ENCODE assay signal across 17 cellular contexts in the genomic region with DNA sequence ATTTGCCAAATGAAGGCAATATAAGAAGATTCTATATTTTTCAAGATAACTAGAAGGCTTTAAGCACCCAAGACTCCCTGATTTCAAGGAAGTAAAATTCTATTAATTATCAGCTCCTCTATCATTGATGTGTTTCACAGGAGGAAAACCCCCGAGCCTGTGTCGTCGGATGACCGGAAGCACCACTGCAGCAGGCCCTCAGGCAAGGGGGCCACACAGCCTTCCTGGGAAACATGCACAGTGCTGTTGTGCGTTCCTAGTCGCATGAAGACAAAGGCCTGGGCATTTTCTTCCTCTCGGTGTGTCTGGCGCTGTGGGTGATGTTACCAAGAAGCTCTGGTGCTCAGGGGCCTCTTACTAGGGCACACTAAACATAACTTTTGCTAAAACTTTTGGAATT. TPM values are rescaled to one million over a fixed set of nuclear protein-coding genes. Genes with fewer than 3 reads are reported as not detected.
DNase-seq lines count a peak whose midpoint lies in the region; ATAC-seq, FAIRE-seq and TF ChIP-seq lines count a peak whose summit lies in the region.
"Had no signal": no experiment of that assay in that cellular context is flagged by ENCODE, and none has a peak within 500 bp of the region (broad histone marks: within the 10 kb centered on the region; RNA-seq: fewer than 3 reads in every experiment).

No MANE protein-coding gene starts in this region.

- H3K27ac Mint-ChIP-seq in type B pancreatic cell, result no peak overlapping the region
- no peak overlapping the region for H3K27ac Mint-ChIP-seq in activated T-helper 17 cell treated with anti-CD3 and anti-CD28 coated beads, Interleukin-2, amount 50 U/mL, for 72 hours
- H3K27ac Mint-ChIP-seq: CD8-positive, alpha-beta T cell had no signal

- POLR2A ChIA-PET in K562 (lab: Yijun Ruan, JAX), result interaction anchor here (0.7 to 2.9 kb wide), 11 partner anchors 11 to 214 kb away, joined by 3 to 20 read pairs (median 4); a partner anchor contains a TSS

- peak overlapping the region in 1 of 2 experiments; percentile 28; a peak in 1 of 4 replicates for H3K9ac ChIP-seq in K562 (ENCODE audit: insufficient read depth in 1 of 2, low read depth in 2 of 2, low read length in 2 of 2)
- H3K9ac ChIP-seq: BLaER1 treated with 17β-estradiol and CSF1 and Interleukin-3, amounts not matched to agents 10 nM and 100 nM had no signal

- WGBS in heart right ventricle, 2 donors, result 96 to 97% methylated on average over 8 of the region's 8 CpGs
- WGBS in K562 (ENCODE audit: insufficient coverage, low coverage, missing lambda C conversion rate), result 56% methylated on average over 8 of the region's 8 CpGs
- WGBS in psoas muscle, 3 donors, result 92 to 97% (median 94%) methylated on average over 8 of the region's 8 CpGs
- 97% methylated on average over 4 of the region's 8 CpGs for WGBS in right lobe of liver (ENCODE audit: insufficient coverage, low coverage, low lambda C conversion rate, missing lambda C conversion rate)

- TF ChIP-seq POLR2A in K562 (conservative IDR thresholded peaks at IDR 0.05) (no peak), right lobe of liver (IDR thresholded peaks at IDR 0.05) (no peak)

- H3K4me2 ChIP-seq in K562 (ENCODE audit: insufficient read depth, low read length), result no peak overlapping the region

- TF ChIP-seq CTCF in right atrium auricular region (IDR thresholded peaks at IDR 0.05), result no peak
- no peak for TF ChIP-seq CTCF in heart right ventricle (IDR thresholded peaks at IDR 0.05)
- no peak for TF ChIP-seq CTCF in K562 (IDR thresholded peaks at IDR 0.05 in 2 of 3, conservative IDR thresholded peaks at IDR 0.05 in 1 of 3; ENCODE audit: insufficient read depth in 2 of 3, low read depth in 1 of 3, low read length in 3 of 3)
- no peak for TF ChIP-seq CTCF in psoas muscle (IDR thresholded peaks at IDR 0.05)
- no peak for TF ChIP-seq CTCF in type B pancreatic cell (conservative IDR thresholded peaks at IDR 0.05)
- TF ChIP-seq CTCF in right lobe of liver (IDR thresholded peaks at IDR 0.05), result no peak
- no peak for TF ChIP-seq CTCF in ascending aorta (IDR thresholded peaks at IDR 0.05)

- CTCF ChIA-PET in K562 (lab: Yijun Ruan, JAX; ENCODE audit: low intra/inter-chr PET ratio), result no interaction called here

- H3K27me3 Mint-ChIP-seq in type B pancreatic cell, result no peaks in the 10 kb centered on the region
- H3K27me3 Mint-ChIP-seq in activated T-helper 17 cell treated with anti-CD3 and anti-CD28 coated beads, Interleukin-2, amount 50 U/mL, for 72 hours, result no peaks in the 10 kb centered on the region

- FAIRE-seq in K562 (lab: Jason Lieb, UNC), result no peak
- FAIRE-seq: H1 had no signal

- no peaks in the 10 kb centered on the region for H3K9me3 Mint-ChIP-seq in type B pancreatic cell
- no peaks in the 10 kb centered on the region for H3K9me3 Mint-ChIP-seq in activated T-helper 17 cell treated with anti-CD3 and anti-CD28 coated beads, Interleukin-2, amount 50 U/mL, for 72 hours
- H3K9me3 Mint-ChIP-seq: CD8-positive, alpha-beta T cell; H9 had no signal

- no peak overlapping the region for H2AFZ ChIP-seq in K562 (ENCODE audit: low read depth, low read length)

- H3K4me1 Mint-ChIP-seq in type B pancreatic cell (ENCODE audit: unreplicated experiment), result peaks cover 7% of the 10 kb centered on the region
- H3K4me1 Mint-ChIP-seq in activated T-helper 17 cell treated with anti-CD3 and anti-CD28 coated beads, Interleukin-2, amount 50 U/mL, for 72 hours, result no peaks in the 10 kb centered on the region

- no peak overlapping the region for H3K4me3 Mint-ChIP-seq in type B pancreatic cell
- H3K4me3 Mint-ChIP-seq in activated T-helper 17 cell treated with anti-CD3 and anti-CD28 coated beads, Interleukin-2, amount 50 U/mL, for 72 hours, result no peak overlapping the region
- H3K4me3 Mint-ChIP-seq: CD8-positive, alpha-beta T cell had no signal

- H3K4me1 ChIP-seq in right atrium auricular region, result peaks cover 0 to 12% of the 10 kb centered on the region in 2 donors
- H3K4me1 ChIP-seq in heart right ventricle, result peaks cover 0 to 22% (median 6%) of the 10 kb centered on the region in 9 donors
- peaks cover 7 to 12% of the 10 kb centered on the region in 2 experiments for H3K4me1 ChIP-seq in K562 (replicated peaks in 1 of 2; ENCODE audit: control insufficient read depth in 2 of 2, insufficient read depth in 2 of 2, low read length in 2 of 2)
- peaks cover 38% of the 10 kb centered on the region for H3K4me1 ChIP-seq in psoas muscle
- H3K4me1 ChIP-seq in right lobe of liver, result no peaks in the 10 kb centered on the region
- H3K4me1 ChIP-seq in ascending aorta, result no peaks in the 10 kb centered on the region

- no TSS peak for BruUV-seq in K562 (replicated peaks; lab: Mats Ljungman, UMichigan)

- H3K9me1 ChIP-seq in K562 (ENCODE audit: control insufficient read depth, insufficient read depth, low read length), result no peaks in the 10 kb centered on the region

- H3K79me2 ChIP-seq in K562 (ENCODE audit: control insufficient read depth, insufficient read depth, low read length), result no peaks in the 10 kb centered on the region

- peaks cover 6% of the 10 kb centered on the region for H3K36me3 Mint-ChIP-seq in type B pancreatic cell
- no peaks in the 10 kb centered on the region for H3K36me3 Mint-ChIP-seq in activated T-helper 17 cell treated with anti-CD3 and anti-CD28 coated beads, Interleukin-2, amount 50 U/mL, for 72 hours (ENCODE audit: low read depth)
- H3K36me3 Mint-ChIP-seq: CD8-positive, alpha-beta T cell had no signal

- no peaks in the 10 kb centered on the region for H4K20me1 ChIP-seq in K562 (replicated peaks; ENCODE audit: control insufficient read depth, insufficient read depth, low read length)
- H4K20me1 ChIP-seq: BLaER1 treated with 17β-estradiol and CSF1 and Interleukin-3, amounts not matched to agents 10 nM and 100 nM had no signal

- H3K27me3 ChIP-seq in right atrium auricular region (no peaks in the 10 kb centered on the region), heart right ventricle (no peaks in the 10 kb centered on the region), K562 (ENCODE audit: control insufficient read depth in 2 of 2, insufficient read depth in 2 of 2, low read length in 2 of 2) (peaks cover 8 to 17% of the 10 kb centered on the region in 2 experiments; a peak in 3 of 5 replicates), psoas muscle (ENCODE audit: insufficient read depth in 3 of 3, low read length in 2 of 3) (no peaks in the 10 kb centered on the region), right lobe of liver (no peaks in the 10 kb centered on the region), ascending aorta (no peaks in the 10 kb centered on the region)
- H3K27me3 ChIP-seq: BLaER1 treated with 17β-estradiol and CSF1 and Interleukin-3, amounts not matched to agents 10 nM and 100 nM had no signal

- no peak for TF ChIP-seq EP300 in K562 (IDR thresholded peaks at IDR 0.05; ENCODE audit: low read length)

- in situ Hi-C loops in K562 (cut with MboI), result no loop called here

- DNase-seq in right atrium auricular region (ENCODE audit: low spot score) (no peak), heart right ventricle (no peak), K562 (ENCODE audit: extremely low read depth in 1 of 4, low spot score in 3 of 4) (peak in 1 of 4 experiments; percentile 27), psoas muscle (no peak), type B pancreatic cell (ENCODE audit: extremely low spot score, unreplicated experiment) (peak; percentile 37), right lobe of liver (no peak), ascending aorta (ENCODE audit: low spot score in 2 of 2) (no peak)
- DNase-seq: Calu3; CD8-positive, alpha-beta T cell; DMS79 treated with DMSO at 0.1 percent for 48 hours; GF-D8; H9 had no signal

- H3K27ac ChIP-seq in right atrium auricular region, result peak overlapping the region; percentile 71 to 85
- H3K27ac ChIP-seq in heart right ventricle, result no peak overlapping the region
- H3K27ac ChIP-seq in K562 (ENCODE audit: extremely low read depth, low read depth, low read length), result no peak overlapping the region
- peak overlapping the region; percentile 74 for H3K27ac ChIP-seq in psoas muscle
- H3K27ac ChIP-seq in right lobe of liver, result no peak overlapping the region
- no peak overlapping the region for H3K27ac ChIP-seq in ascending aorta
- H3K27ac ChIP-seq: 22Rv1; BLaER1 treated with 17β-estradiol and CSF1 and Interleukin-3, amounts not matched to agents 10 nM and 100 nM; HL-60 had no signal

- ATAC-seq in heart right ventricle, result no peak
- ATAC-seq in K562, result no peak
- ATAC-seq in psoas muscle, result no peak
- ATAC-seq in right lobe of liver, result no peak
- no peak for ATAC-seq in activated T-helper 17 cell treated with anti-CD3 and anti-CD28 coated beads, Interleukin-2, amount 50 U/mL, for 72 hours (replicated peaks)
- ATAC-seq: CD8-positive, alpha-beta T cell had no signal

- TF ChIP-seq RAD21 in K562 (CRISPR knock-in tag; conservative IDR thresholded peaks at IDR 0.05 in 1 of 2, IDR thresholded peaks at IDR 0.05 in 1 of 2), result no peak

- H3K36me3 ChIP-seq in right atrium auricular region, result peaks cover 7% of the 10 kb centered on the region
- H3K36me3 ChIP-seq in heart right ventricle, result peaks cover 0 to 18% (median 0%) of the 10 kb centered on the region in 9 donors
- H3K36me3 ChIP-seq in K562 (ENCODE audit: control insufficient read depth, insufficient read depth, low read length), result no peaks in the 10 kb centered on the region
- peaks cover 0 to 30% of the 10 kb centered on the region in 2 donors for H3K36me3 ChIP-seq in psoas muscle (ENCODE audit: insufficient read depth in 1 of 2, low read depth in 1 of 2)
- H3K36me3 ChIP-seq in right lobe of liver, result no peaks in the 10 kb centered on the region
- H3K36me3 ChIP-seq in ascending aorta, result peaks cover 0 to 4% of the 10 kb centered on the region in 2 donors

- H3K4me3 ChIP-seq in right atrium auricular region (no peak overlapping the region), heart right ventricle (no peak overlapping the region), K562 (no peak overlapping the region), psoas muscle (no peak overlapping the region), right lobe of liver (no peak overlapping the region), ascending aorta (no peak overlapping the region)
- H3K4me3 ChIP-seq: BLaER1 treated with 17β-estradiol and CSF1 and Interleukin-3, amounts not matched to agents 10 nM and 100 nM had no signal

- intact Hi-C loops in heart right ventricle (cut with DNase I) (no loop called here), K562 (cut with micrococcal nuclease) (no loop called here), psoas muscle (cut with DNase I) (no loop called here), right lobe of liver (cut with DNase I) (no loop called here), ascending aorta (cut with DNase I) (no loop called here)

- H3K9me3 ChIP-seq in right atrium auricular region (no peaks in the 10 kb centered on the region), heart right ventricle (no peaks in the 10 kb centered on the region), K562 (replicated peaks; ENCODE audit: control insufficient read depth, insufficient read depth, low read depth, low read length) (no peaks in the 10 kb centered on the region), psoas muscle (no peaks in the 10 kb centered on the region), right lobe of liver (no peaks in the 10 kb centered on the region), ascending aorta (no peaks in the 10 kb centered on the region)
- H3K9me3 ChIP-seq: BLaER1 treated with 17β-estradiol and CSF1 and Interleukin-3, amounts not matched to agents 10 nM and 100 nM had no signal

RNA-seq across cellular contexts. Expression of a gene that starts 16.4 kb away (rescaled TPM):
- total RNA-seq in right atrium auricular region, result 10 to 100 TPM; 19.1 to 29.7 TPM
- 10 to 100 TPM in 8 of 10 donors, 1 to 10 TPM in 2; 7.1 to 21.9 (median 13.6) TPM for total RNA-seq in heart right ventricle
- polyA plus RNA-seq in heart right ventricle, result 1 to 10 TPM; 5.4 to 9.9 TPM
- 78.7 and 79.9 TPM in 2 replicates for total RNA-seq in K562 (2011; cell fraction: chromatin; rRNA removed; ENCODE audit: low replicate concordance)
- total RNA-seq in K562 (2011; cell fraction: nucleolus; rRNA removed), result 32.0 and 34.7 TPM in 2 replicates
- total RNA-seq in K562 (2011; cell fraction: nucleoplasm; rRNA removed), result 23.7 and 38.1 TPM in 2 replicates
- total RNA-seq in K562 (2014; rRNA removed), result 4.3 and 5.4 TPM in 2 replicates
- total RNA-seq in K562 (2014; rRNA removed; fragmentation: Illumina TruSeq; extraction: Trizol), result 4.2 and 4.6 TPM in 2 replicates
- 3.6 and 4.5 TPM in 2 replicates for total RNA-seq in K562 (2015; rRNA removed; fragmentation: Illumina TruSeq; extraction: Trizol)
- total RNA-seq in K562 (2021), result 8.5 and 8.8 TPM in 2 replicates
- polyA plus RNA-seq in K562 (2011; rRNA removed), result 11.7 and 17.0 TPM in 2 replicates
- 10.3 and 14.5 TPM in 2 replicates for polyA plus RNA-seq in K562 (2011; cell fraction: cytosol; rRNA removed)
- 41.1 and 49.0 TPM in 2 replicates for polyA plus RNA-seq in K562 (2011; cell fraction: nucleus; rRNA removed)
- polyA plus RNA-seq in K562 (2012), result 5.7 and 18.7 TPM in 2 replicates
- polyA plus RNA-seq in K562 (2014; fragmentation: Illumina TruSeq; extraction: Trizol), result 4.3 and 5.0 TPM in 2 replicates
- 1 to 10 TPM; 1.1 to 2.1 TPM for polyA plus RNA-seq in K562 (2014; fragmentation: Nextera tagmentation; extraction: Ambion mirVana)
- 5.8 and 8.8 TPM in 2 replicates for polyA plus RNA-seq in K562 (2014; rRNA removed)
- 25.0 and 27.6 TPM in 2 replicates for polyA minus RNA-seq in K562 (2011; rRNA and poly(A)+ RNA removed)
- polyA minus RNA-seq in K562 (2011; cell fraction: cytosol; rRNA and poly(A)+ RNA removed), result 12.9 and 15.0 TPM in 2 replicates
- 18.0 and 35.4 TPM in 2 replicates for polyA minus RNA-seq in K562 (2011; cell fraction: nucleus; rRNA and poly(A)+ RNA removed)
- total RNA-seq in psoas muscle, result 100 to 1,000 TPM in 3 of 4 donors, 10 to 100 TPM in 1; 92.6 to 253 (median 126) TPM
- 10 to 100 TPM; 16.8 to 85.9 (median 78.5) TPM for polyA plus RNA-seq in psoas muscle
- total RNA-seq in type B pancreatic cell (ENCODE audit: low replicate concordance), result 2.4 and 11.6 TPM in 2 replicates
- 1 to 10 TPM; 3.5 to 6.6 (median 5.7) TPM for total RNA-seq in right lobe of liver
- 1 to 10 TPM in 1 of 2 donors, under 1 TPM in 1; 0.86 to 2.0 TPM for total RNA-seq in activated T-helper 17 cell treated with anti-CD3 and anti-CD28 coated beads, Interleukin-2, amount 50 U/mL, for 72 hours
- 26.0 TPM for total RNA-seq in ascending aorta

Comparison
In these comparisons a context has a peak if more than half of its experiments do, and no peak if none do; other contexts are left out.
1. H3K27ac ChIP-seq: peak in right atrium auricular region (2 of 2) and psoas muscle (single experiment); none in heart right ventricle (0 of 10), K562 (single experiment), right lobe of liver (0 of 3) and ascending aorta (0 of 2).